Comparison of ENCODE assay signal across 8 cellular contexts in the genomic region with DNA sequence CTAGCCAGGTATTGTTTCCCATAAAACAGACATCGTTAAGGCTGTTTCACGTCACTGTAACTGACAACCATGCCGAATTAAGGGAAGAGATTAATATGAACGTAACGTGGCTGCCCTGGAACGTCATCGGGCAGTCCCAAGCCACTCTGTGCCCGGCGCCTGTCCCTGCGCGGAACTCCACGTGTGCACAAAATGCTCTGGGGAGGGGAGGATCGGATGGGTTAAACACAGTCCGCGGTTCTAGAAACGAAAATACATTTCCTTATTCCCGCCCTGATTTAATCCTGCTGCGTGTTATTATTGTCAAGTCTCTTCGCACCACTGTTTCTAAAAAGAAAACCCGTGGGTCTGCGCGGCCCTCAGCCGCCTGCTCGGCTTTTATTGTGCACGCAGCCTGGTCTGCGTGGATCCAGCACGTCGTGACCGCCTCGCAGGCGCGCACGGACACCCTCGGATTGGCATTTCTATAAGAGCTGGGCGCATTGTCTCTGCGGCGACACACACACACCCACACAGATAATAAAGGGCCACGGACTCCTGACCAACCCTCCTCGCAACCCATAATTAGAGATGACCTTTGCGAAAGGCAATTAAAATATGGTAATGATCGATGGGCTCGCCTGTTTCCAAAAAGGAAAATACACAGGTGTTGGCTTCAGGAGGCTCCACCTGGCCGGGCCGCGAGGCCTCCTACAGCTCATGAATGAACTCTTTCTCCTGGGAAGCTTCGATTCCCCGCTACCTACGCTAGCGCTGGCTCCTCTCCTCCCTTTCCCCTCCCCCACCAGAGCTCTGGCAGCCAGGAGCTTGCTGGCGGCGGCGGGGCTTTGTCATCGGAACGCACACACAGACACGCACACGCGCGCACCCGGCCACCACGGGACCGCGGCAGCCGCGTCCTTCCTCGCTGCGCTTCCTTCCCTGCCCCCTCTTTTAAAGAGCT.
A peak's percentile ranks its signal among the peaks of the same experiment; 100 is the strongest.
DNase-seq lines count a peak whose midpoint lies in the region; ATAC-seq and TF ChIP-seq lines count a peak whose summit lies in the region.

No MANE protein-coding gene starts in this region.

- peak overlapping the region; percentile 79 for H3K4me3 Mint-ChIP-seq in activated CD4-positive, alpha-beta T cell treated with anti-CD3 and anti-CD28 coated beads, Interleukin-2, amount 10 ng/mL, durations not matched to agents 24 days and 14 days

- peaks cover 35% of the 10 kb centered on the region for H3K4me1 Mint-ChIP-seq in activated CD4-positive, alpha-beta T cell treated with anti-CD3 and anti-CD28 coated beads, Interleukin-2, amount 10 ng/mL, durations not matched to agents 24 days and 14 days

- TF ChIP-seq EP300 in stomach (IDR thresholded peaks at IDR 0.05) = no peak

- H3K4me3 ChIP-seq in iPS-20b (ENCODE audit: low read length) (peak overlapping the region; percentile 60), stomach (peak overlapping the region; percentile 35 to 39 (median 37))

- intact Hi-C loops in activated CD4-positive, alpha-beta T cell treated with anti-CD3 and anti-CD28 coated beads, Interleukin-2, amount 10 ng/mL, durations not matched to agents 24 days and 14 days (cut with micrococcal nuclease) = loop anchor here (2.0 to 5.0 kb wide), 2 partner anchors 13 to 310 kb away; no protein-coding TSS in a partner anchor
- intact Hi-C loops in stomach (cut with DNase I; ENCODE audit: low total_unique reads) = no loop called here

- H3K9ac ChIP-seq in iPS-20b (ENCODE audit: low read depth, low read length) = peak overlapping the region; percentile 80

- 7 to 30% (median 19%) methylated on average over 45 to 66 of the region's 66 CpGs for WGBS in stomach, 5 donors

- TF ChIP-seq CTCF in stomach (IDR thresholded peaks at IDR 0.05) = no peak

- peaks cover 20% of the 10 kb centered on the region for H3K4me1 ChIP-seq in iPS-20b (ENCODE audit: insufficient read depth, low read length)
- peaks cover 0 to 58% (median 37%) of the 10 kb centered on the region in 4 donors for H3K4me1 ChIP-seq in stomach

- H3K27me3 ChIP-seq in iPS-20b (ENCODE audit: insufficient read depth, low read length) (peaks cover 43% of the 10 kb centered on the region), stomach (peaks cover 0 to 46% (median 18%) of the 10 kb centered on the region in 3 donors)

- H3K27me3 Mint-ChIP-seq in activated CD4-positive, alpha-beta T cell treated with anti-CD3 and anti-CD28 coated beads, Interleukin-2, amount 10 ng/mL, durations not matched to agents 24 days and 14 days = peaks cover 2% of the 10 kb centered on the region

- H3K36me3 Mint-ChIP-seq in activated CD4-positive, alpha-beta T cell treated with anti-CD3 and anti-CD28 coated beads, Interleukin-2, amount 10 ng/mL, durations not matched to agents 24 days and 14 days (ENCODE audit: low read depth) = no peaks in the 10 kb centered on the region
- H3K36me3 Mint-ChIP-seq in activated naive CD4-positive, alpha-beta T cell treated with anti-CD3 and anti-CD28 coated beads, Interleukin-2, amount 50 U/mL, for 72 hours = peaks cover 4 to 8% of the 10 kb centered on the region in 2 donors

- H3K27ac Mint-ChIP-seq in activated CD4-positive, alpha-beta T cell treated with anti-CD3 and anti-CD28 coated beads, Interleukin-2, amount 10 ng/mL, durations not matched to agents 24 days and 14 days = peak overlapping the region; percentile 80
- H3K27ac Mint-ChIP-seq in activated naive CD4-positive, alpha-beta T cell treated with anti-CD3 and anti-CD28 coated beads, Interleukin-2, amount 50 U/mL, for 72 hours = peak overlapping the region; percentile 85 to 94

- H3K9me3 Mint-ChIP-seq in activated CD4-positive, alpha-beta T cell treated with anti-CD3 and anti-CD28 coated beads, Interleukin-2, amount 10 ng/mL, durations not matched to agents 24 days and 14 days = no peaks in the 10 kb centered on the region
- H3K9me3 Mint-ChIP-seq in activated naive CD4-positive, alpha-beta T cell treated with anti-CD3 and anti-CD28 coated beads, Interleukin-2, amount 50 U/mL, for 72 hours = no peaks in the 10 kb centered on the region

- no peak for TF ChIP-seq POLR2A in stomach (IDR thresholded peaks at IDR 0.05)
- TF ChIP-seq POLR2A in GM18505 (IDR thresholded peaks at IDR 0.05; ENCODE audit: borderline replicate concordance, extremely low read depth, insufficient read depth, insufficient read length) = no peak

- no peak for ATAC-seq in activated naive CD4-positive, alpha-beta T cell treated with anti-CD3 and anti-CD28 coated beads, Interleukin-2, amount 50 U/mL, for 72 hours
- ATAC-seq in GM18505 (IDR thresholded peaks at IDR 0.05; ENCODE audit: unreplicated experiment) = no peak
- no peak for ATAC-seq in GM19452 (IDR thresholded peaks at IDR 0.05; ENCODE audit: unreplicated experiment)

- H3K9me3 ChIP-seq in iPS-20b (ENCODE audit: insufficient read depth, low read depth, low read length) = no peaks in the 10 kb centered on the region
- no peaks in the 10 kb centered on the region for H3K9me3 ChIP-seq in stomach

- H3K27ac ChIP-seq in iPS-20b (ENCODE audit: low read length) = peak overlapping the region; percentile 47
- H3K27ac ChIP-seq in stomach = peak overlapping the region in 3 of 5 donors; percentile 43 to 99 (median 96)

- peak; percentile 74 for DNase-seq in activated CD4-positive, alpha-beta T cell treated with anti-CD3 and anti-CD28 coated beads, Interleukin-2, amount 10 ng/mL, durations not matched to agents 24 days and 14 days
- no peak for DNase-seq in activated CD4-positive, alpha-beta T cell treated with anti-CD3 and anti-CD28 coated beads for 1 hour
- no peak for DNase-seq in activated naive CD4-positive, alpha-beta T cell treated with anti-CD3 and anti-CD28 coated beads, Interleukin-2, amount 50 U/mL, for 72 hours (ENCODE audit: low spot score in 2 of 2)
- DNase-seq in stomach = no peak
- no peak for DNase-seq in NCI-H2107 treated with DMSO at 0.1 percent for 48 hours (lab: John Stamatoyannopoulos, UW; ENCODE audit: unreplicated experiment)

- H3K36me3 ChIP-seq in iPS-20b (ENCODE audit: insufficient read depth, low read depth, low read length) (no peaks in the 10 kb centered on the region), stomach (no peaks in the 10 kb centered on the region)
